In genomic region chr12:54744590-54744989, GRCh38 we compare ENCODE assay signal across 1 cellular context.
TF ChIP-seq lines count a peak whose summit lies in the region.

No MANE protein-coding gene starts in this region.

TF ChIP-seq in HepG2, 621 proteins besides CTCF, POLR2A, EP300 and RAD21:
- no peak for TF ChIP-seq ZXDC (CRISPR knock-in tag; IDR thresholded peaks at IDR 0.05)
- TF ChIP-seq ZNF737 (CRISPR knock-in tag; IDR thresholded peaks at IDR 0.05; ENCODE audit: borderline replicate concordance) = no peak
- no peak for TF ChIP-seq SOX13 (IDR thresholded peaks at IDR 0.05)
- peak in 1 of 2 experiments; percentile 61; a peak in 2 of 4 replicates for TF ChIP-seq SOX13 (CRISPR knock-in tag; conservative IDR thresholded peaks at IDR 0.05 in 1 of 2, IDR thresholded peaks at IDR 0.05 in 1 of 2)
- no peak for TF ChIP-seq ZNF431 (CRISPR knock-in tag; IDR thresholded peaks at IDR 0.05; ENCODE audit: borderline replicate concordance, low read depth)
- no peak for TF ChIP-seq TAF1 (CRISPR knock-in tag; IDR thresholded peaks at IDR 0.05)
- no peak for TF ChIP-seq SOX6 (IDR thresholded peaks at IDR 0.05)
- 0 out of 2 replicates have a peak, but pooled peaks have one; percentile 46 for TF ChIP-seq SOX6 (CRISPR knock-in tag; IDR thresholded peaks at IDR 0.05)
- TF ChIP-seq, protein P1, sequence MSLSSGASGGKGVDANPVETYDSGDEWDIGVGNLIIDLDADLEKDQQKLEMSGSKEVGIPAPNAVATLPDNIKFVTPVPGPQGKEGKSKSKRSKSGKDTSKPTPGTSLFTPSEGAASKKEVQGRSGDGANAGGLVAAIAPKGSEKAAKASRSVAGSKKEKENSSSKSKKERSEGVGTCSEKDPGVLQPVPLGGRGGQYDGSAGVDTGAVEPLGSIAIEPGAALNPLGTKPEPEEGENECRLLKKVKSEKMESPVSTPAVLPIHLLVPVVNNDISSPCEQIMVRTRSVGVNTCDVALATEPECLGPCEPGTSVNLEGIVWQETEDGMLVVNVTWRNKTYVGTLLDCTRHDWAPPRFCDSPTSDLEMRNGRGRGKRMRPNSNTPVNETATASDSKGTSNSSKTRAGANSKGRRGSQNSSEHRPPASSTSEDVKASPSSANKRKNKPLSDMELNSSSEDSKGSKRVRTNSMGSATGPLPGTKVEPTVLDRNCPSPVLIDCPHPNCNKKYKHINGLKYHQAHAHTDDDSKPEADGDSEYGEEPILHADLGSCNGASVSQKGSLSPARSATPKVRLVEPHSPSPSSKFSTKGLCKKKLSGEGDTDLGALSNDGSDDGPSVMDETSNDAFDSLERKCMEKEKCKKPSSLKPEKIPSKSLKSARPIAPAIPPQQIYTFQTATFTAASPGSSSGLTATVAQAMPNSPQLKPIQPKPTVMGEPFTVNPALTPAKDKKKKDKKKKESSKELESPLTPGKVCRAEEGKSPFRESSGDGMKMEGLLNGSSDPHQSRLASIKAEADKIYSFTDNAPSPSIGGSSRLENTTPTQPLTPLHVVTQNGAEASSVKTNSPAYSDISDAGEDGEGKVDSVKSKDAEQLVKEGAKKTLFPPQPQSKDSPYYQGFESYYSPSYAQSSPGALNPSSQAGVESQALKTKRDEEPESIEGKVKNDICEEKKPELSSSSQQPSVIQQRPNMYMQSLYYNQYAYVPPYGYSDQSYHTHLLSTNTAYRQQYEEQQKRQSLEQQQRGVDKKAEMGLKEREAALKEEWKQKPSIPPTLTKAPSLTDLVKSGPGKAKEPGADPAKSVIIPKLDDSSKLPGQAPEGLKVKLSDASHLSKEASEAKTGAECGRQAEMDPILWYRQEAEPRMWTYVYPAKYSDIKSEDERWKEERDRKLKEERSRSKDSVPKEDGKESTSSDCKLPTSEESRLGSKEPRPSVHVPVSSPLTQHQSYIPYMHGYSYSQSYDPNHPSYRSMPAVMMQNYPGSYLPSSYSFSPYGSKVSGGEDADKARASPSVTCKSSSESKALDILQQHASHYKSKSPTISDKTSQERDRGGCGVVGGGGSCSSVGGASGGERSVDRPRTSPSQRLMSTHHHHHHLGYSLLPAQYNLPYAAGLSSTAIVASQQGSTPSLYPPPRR (CRISPR knock-in tag; IDR thresholded peaks at IDR 0.05; ENCODE audit: borderline replicate concordance) = peak; percentile 53; the same call in 1 of the 2 replicates
- no peak for TF ChIP-seq POLR2AphosphoS2 (IDR thresholded peaks at IDR 0.05; ENCODE audit: low read depth, low read length)
- TF ChIP-seq ZMYM3 (CRISPR knock-in tag; IDR thresholded peaks at IDR 0.05) = no peak
- TF ChIP-seq NR2F2 (IDR thresholded peaks at IDR 0.05; ENCODE audit: borderline replicate concordance, low read depth) = peak; percentile 90
- TF ChIP-seq GATAD2A (CRISPR knock-in tag; IDR thresholded peaks at IDR 0.05) = no peak
- TF ChIP-seq HMG20B (CRISPR knock-in tag; conservative IDR thresholded peaks at IDR 0.05) = 0 out of 2 replicates have a peak, but pooled peaks have one; percentile 54
- TF ChIP-seq, protein P2, sequence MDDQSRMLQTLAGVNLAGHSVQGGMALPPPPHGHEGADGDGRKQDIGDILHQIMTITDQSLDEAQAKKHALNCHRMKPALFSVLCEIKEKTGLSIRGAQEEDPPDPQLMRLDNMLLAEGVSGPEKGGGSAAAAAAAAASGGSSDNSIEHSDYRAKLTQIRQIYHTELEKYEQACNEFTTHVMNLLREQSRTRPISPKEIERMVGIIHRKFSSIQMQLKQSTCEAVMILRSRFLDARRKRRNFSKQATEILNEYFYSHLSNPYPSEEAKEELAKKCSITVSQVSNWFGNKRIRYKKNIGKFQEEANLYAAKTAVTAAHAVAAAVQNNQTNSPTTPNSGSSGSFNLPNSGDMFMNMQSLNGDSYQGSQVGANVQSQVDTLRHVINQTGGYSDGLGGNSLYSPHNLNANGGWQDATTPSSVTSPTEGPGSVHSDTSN (CRISPR knock-in tag; IDR thresholded peaks at IDR 0.05; ENCODE audit: borderline replicate concordance) = no peak
- TF ChIP-seq NR2F1 (CRISPR knock-in tag; IDR thresholded peaks at IDR 0.05) = 0 out of 4 replicates have a peak, but pooled peaks of 1 of the 2 experiments have one; percentile 50
- TF ChIP-seq HOXA5 (CRISPR knock-in tag; IDR thresholded peaks at IDR 0.05) = no peak
- TF ChIP-seq HMGA1 (CRISPR knock-in tag; conservative IDR thresholded peaks at IDR 0.05) = no peak
- no peak for TF ChIP-seq ZFX (CRISPR knock-in tag; IDR thresholded peaks at IDR 0.05; ENCODE audit: low read depth)
- TF ChIP-seq NR2F6 (IDR thresholded peaks at IDR 0.05) = peak; percentile 95
- TF ChIP-seq NR2F6 (CRISPR knock-in tag; IDR thresholded peaks at IDR 0.05) = peak; percentile 37; the same call in 1 of the 2 replicates
- TF ChIP-seq IRF2 (CRISPR knock-in tag; IDR thresholded peaks at IDR 0.05) = no peak
- no peak for TF ChIP-seq XBP1 (CRISPR knock-in tag; IDR thresholded peaks at IDR 0.05)
- TF ChIP-seq FOXP4 (CRISPR knock-in tag; IDR thresholded peaks at IDR 0.05) = peak; percentile 38; the same call in 1 of the 2 replicates
- TF ChIP-seq ZNF3 (CRISPR knock-in tag; IDR thresholded peaks at IDR 0.05) = no peak
- TF ChIP-seq, protein P3, sequence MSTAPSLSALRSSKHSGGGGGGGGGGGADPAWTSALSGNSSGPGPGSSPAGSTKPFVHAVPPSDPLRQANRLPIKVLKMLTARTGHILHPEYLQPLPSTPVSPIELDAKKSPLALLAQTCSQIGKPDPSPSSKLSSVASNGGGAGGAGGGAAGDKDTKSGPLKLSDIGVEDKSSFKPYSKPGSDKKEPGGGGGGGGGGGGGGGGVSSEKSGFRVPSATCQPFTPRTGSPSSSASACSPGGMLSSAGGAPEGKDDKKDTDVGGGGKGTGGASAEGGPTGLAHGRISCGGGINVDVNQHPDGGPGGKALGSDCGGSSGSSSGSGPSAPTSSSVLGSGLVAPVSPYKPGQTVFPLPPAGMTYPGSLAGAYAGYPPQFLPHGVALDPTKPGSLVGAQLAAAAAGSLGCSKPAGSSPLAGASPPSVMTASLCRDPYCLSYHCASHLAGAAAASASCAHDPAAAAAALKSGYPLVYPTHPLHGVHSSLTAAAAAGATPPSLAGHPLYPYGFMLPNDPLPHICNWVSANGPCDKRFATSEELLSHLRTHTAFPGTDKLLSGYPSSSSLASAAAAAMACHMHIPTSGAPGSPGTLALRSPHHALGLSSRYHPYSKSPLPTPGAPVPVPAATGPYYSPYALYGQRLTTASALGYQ (CRISPR knock-in tag; IDR thresholded peaks at IDR 0.05) = peak; percentile 46; the same call in 1 of the 2 replicates
- no peak for TF ChIP-seq UBTF (CRISPR knock-in tag; IDR thresholded peaks at IDR 0.05)
- peak; percentile 61; the same call in 1 of the 2 replicates for TF ChIP-seq GATA4 (IDR thresholded peaks at IDR 0.05; ENCODE audit: borderline replicate concordance, low read depth)
- no peak for TF ChIP-seq AGO2 (optimal IDR thresholded peaks at IDR 0.05; ENCODE audit: low read depth, low read length)
- no peak for TF ChIP-seq ZNF775 (CRISPR knock-in tag; IDR thresholded peaks at IDR 0.05; ENCODE audit: borderline replicate concordance)
- TF ChIP-seq TCF7 (IDR thresholded peaks at IDR 0.05; ENCODE audit: low read depth) = peak; percentile 64
- 0 out of 2 replicates have a peak, but pooled peaks have one; percentile 51 for TF ChIP-seq FOXJ3 (CRISPR knock-in tag; IDR thresholded peaks at IDR 0.05; ENCODE audit: borderline replicate concordance)
